Comparison of ENCODE assay signal across 22 cellular contexts in the genomic region with DNA sequence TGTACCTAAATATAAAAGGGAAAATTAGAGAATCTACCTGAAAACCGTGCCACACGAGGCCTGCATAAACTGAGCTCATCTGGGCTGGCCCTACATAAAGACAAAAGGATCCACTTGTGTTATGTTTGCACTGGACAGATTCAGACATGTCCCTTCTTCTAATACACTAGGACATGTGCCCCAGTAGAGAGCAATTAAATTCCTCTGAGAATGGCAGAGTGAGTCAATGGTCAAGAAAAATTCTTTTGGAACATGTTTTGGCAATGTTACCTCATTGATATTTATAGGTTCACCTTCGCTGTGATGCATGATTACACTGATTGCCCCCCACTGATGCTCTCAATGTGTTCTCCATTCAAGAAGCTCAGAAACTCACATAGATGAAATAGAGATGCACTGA.
A peak's percentile ranks its signal among the peaks of the same experiment; 100 is the strongest.
DNase-seq lines count a peak whose midpoint lies in the region; ATAC-seq and TF ChIP-seq lines count a peak whose summit lies in the region.
"Had no signal": no experiment of that assay in that cellular context is flagged by ENCODE, and none has a peak within 500 bp of the region (broad histone marks: within the 10 kb centered on the region; RNA-seq: fewer than 3 reads in every experiment).

No MANE protein-coding gene starts in this region.

- H3K36me3 ChIP-seq in SJCRH30 = 0 out of 2 replicates have a peak, but pooled peaks cover 5% of the 10 kb centered on the region
- H3K36me3 ChIP-seq: pancreas had no signal

- H3K27ac ChIP-seq in SJCRH30 (peak overlapping the region; percentile 10; the same call in 1 of the 2 replicates), foreskin keratinocyte (peak overlapping the region; percentile 41)
- H3K27ac ChIP-seq: adrenal gland, hepatocyte, KMS-11, pancreas, tibial nerve had no signal

- TF ChIP-seq CTCF in foreskin keratinocyte (conservative IDR thresholded peaks at IDR 0.05) = no peak

- H3K9me3 ChIP-seq in SJCRH30 (replicated peaks) = no peaks in the 10 kb centered on the region
- H3K9me3 ChIP-seq: adrenal gland, pancreas, tibial nerve had no signal

- H3K27me3 ChIP-seq in SJCRH30 (no peaks in the 10 kb centered on the region), foreskin keratinocyte (no peaks in the 10 kb centered on the region)
- H3K27me3 ChIP-seq: adrenal gland, hepatocyte, pancreas, tibial nerve had no signal

- H3K4me1 Mint-ChIP-seq in effector memory CD8-positive, alpha-beta T cell (ENCODE audit: low read depth in 2 of 2) = no peaks in the 10 kb centered on the region

- peaks cover 34% of the 10 kb centered on the region for H3K36me3 Mint-ChIP-seq in effector memory CD8-positive, alpha-beta T cell (ENCODE audit: insufficient read depth)

- H3K9me3 Mint-ChIP-seq in effector memory CD8-positive, alpha-beta T cell = no peaks in the 10 kb centered on the region
- H3K9me3 Mint-ChIP-seq: CD4-positive, alpha-beta T cell; naive thymus-derived CD4-positive, alpha-beta T cell; stimulated activated naive CD8-positive, alpha-beta T cell treated with anti-CD3 and anti-CD28 coated beads, Interleukin-15, Interleukin-2, amounts not matched to agents 100 ng/mL and 50 ng/mL, for 24 hours had no signal

- DNase-seq in DMS153 (lab: John Stamatoyannopoulos, UW) (peak; percentile 57), LHCN-M2 (ENCODE audit: low read depth) (peak; percentile 44), SJCRH30 (no peak), foreskin keratinocyte (peak; percentile 89 to 95), SIG-M5 (lab: John Stamatoyannopoulos, UW) (no peak), HCEC 1CT (no peak)
- DNase-seq in effector memory CD8-positive, alpha-beta T cell = no peak
- no peak for DNase-seq in activated effector memory CD4-positive, alpha-beta T cell treated with anti-CD3 and anti-CD28 coated beads, Interleukin-2, amount 50 U/mL, for 16 hours
- DNase-seq: activated CD4-positive, alpha-beta T cell treated with anti-CD3 and anti-CD28 coated beads for 4 hours; activated gamma-delta T cell treated with Interleukin-2 at 50 U/mL for 16 hours; adrenal gland; CD4-positive, alpha-beta T cell; DMS79; naive thymus-derived CD4-positive, alpha-beta T cell; NK-92 treated with Interleukin-12 subunit alpha and Interleukin-12 subunit beta, amount 100 ng/mL, for 24 hours; pancreas; SW 1271 had no signal

- H3K4me3 ChIP-seq in SJCRH30 = no peak overlapping the region
- H3K4me3 ChIP-seq: adrenal gland, hepatocyte, pancreas, tibial nerve had no signal

- H3K4me3 Mint-ChIP-seq in effector memory CD8-positive, alpha-beta T cell = no peak overlapping the region
- H3K4me3 Mint-ChIP-seq: CD4-positive, alpha-beta T cell; naive thymus-derived CD4-positive, alpha-beta T cell; stimulated activated naive CD8-positive, alpha-beta T cell treated with anti-CD3 and anti-CD28 coated beads, Interleukin-15, Interleukin-2, amounts not matched to agents 100 ng/mL and 50 ng/mL, for 24 hours had no signal

- H3K27me3 Mint-ChIP-seq in effector memory CD8-positive, alpha-beta T cell = no peaks in the 10 kb centered on the region
- H3K27me3 Mint-ChIP-seq: CD4-positive, alpha-beta T cell; naive thymus-derived CD4-positive, alpha-beta T cell; stimulated activated naive CD8-positive, alpha-beta T cell treated with anti-CD3 and anti-CD28 coated beads, Interleukin-15, Interleukin-2, amounts not matched to agents 100 ng/mL and 50 ng/mL, for 24 hours had no signal

- H3K27ac Mint-ChIP-seq in effector memory CD8-positive, alpha-beta T cell = no peak overlapping the region
- H3K27ac Mint-ChIP-seq: CD4-positive, alpha-beta T cell; naive thymus-derived CD4-positive, alpha-beta T cell; stimulated activated naive CD8-positive, alpha-beta T cell treated with anti-CD3 and anti-CD28 coated beads, Interleukin-15, Interleukin-2, amounts not matched to agents 100 ng/mL and 50 ng/mL, for 24 hours had no signal

- H3K4me1 ChIP-seq in SJCRH30 (peaks cover 31% of the 10 kb centered on the region), foreskin keratinocyte (peaks cover 33% of the 10 kb centered on the region)
- H3K4me1 ChIP-seq: pancreas, tibial nerve had no signal

- ATAC-seq in foreskin keratinocyte = peak; percentile 83
- no peak for ATAC-seq in effector memory CD8-positive, alpha-beta T cell (replicated peaks)
- ATAC-seq: naive thymus-derived CD4-positive, alpha-beta T cell; pancreas; sciatic nerve had no signal

Comparison
In these comparisons a context has a peak if more than half of its experiments do, and no peak if none do; other contexts are left out.
1. DNase-seq: peak in DMS153 (single experiment), LHCN-M2 (single experiment) and foreskin keratinocyte (2 of 2); none in SJCRH30 (0 of 2), effector memory CD8-positive, alpha-beta T cell (0 of 3), SIG-M5 (single experiment), HCEC 1CT (single experiment) and activated effector memory CD4-positive, alpha-beta T cell treated with anti-CD3 and anti-CD28 coated beads, Interleukin-2, amount 50 U/mL, for 16 hours (single experiment).